Comparison of ENCODE assay signal across 22 cellular contexts in genomic region chr17:16425698-16426659, GRCh38. TPM values are rescaled to one million over a fixed set of nuclear protein-coding genes. Genes with fewer than 3 reads are reported as not detected.
DNase-seq lines count a peak whose midpoint lies in the region; ATAC-seq and TF ChIP-seq lines count a peak whose summit lies in the region.
"Had no signal": no experiment of that assay in that cellular context is flagged by ENCODE, and none has a peak within 500 bp of the region (broad histone marks: within the 10 kb centered on the region; RNA-seq: fewer than 3 reads in every experiment).

No MANE protein-coding gene starts in this region.

- 40% methylated on average over 6 to 20 of the region's 20 CpGs for WGBS in body of pancreas, 2 donors

- H3K36me3 Mint-ChIP-seq in activated CD4-positive, alpha-beta memory T cell treated with anti-CD3 and anti-CD28 coated beads for 36 hours = peaks cover 21% of the 10 kb centered on the region
- H3K36me3 Mint-ChIP-seq in activated CD4-positive, alpha-beta memory T cell treated with anti-CD3 and anti-CD28 coated beads, Interleukin-2, amount 10 ng/mL, durations not matched to agents 7 days and 5 days (ENCODE audit: low read depth) = peaks cover 61% of the 10 kb centered on the region
- H3K36me3 Mint-ChIP-seq in nephron progenitor cell (ENCODE audit: low read depth) = no peaks in the 10 kb centered on the region

- no peaks in the 10 kb centered on the region for H3K36me3 ChIP-seq in body of pancreas (replicated peaks in 1 of 2; ENCODE audit: insufficient read depth in 1 of 2, low read depth in 2 of 2)
- H3K36me3 ChIP-seq in MG63 = no peaks in the 10 kb centered on the region

- H3K9me3 ChIP-seq in body of pancreas = no peaks in the 10 kb centered on the region
- no peaks in the 10 kb centered on the region for H3K9me3 ChIP-seq in MG63
- H3K9me3 ChIP-seq: heart left ventricle, lower lobe of right lung had no signal

- TF ChIP-seq POLR2A in body of pancreas (IDR thresholded peaks at IDR 0.05) = no peak

- no peak for DNase-seq in activated CD4-positive, alpha-beta memory T cell treated with anti-CD3 and anti-CD28 coated beads for 36 hours
- DNase-seq in activated CD4-positive, alpha-beta memory T cell treated with anti-CD3 and anti-CD28 coated beads, Interleukin-2, amount 10 ng/mL, durations not matched to agents 7 days and 5 days = no peak
- DNase-seq in NCI-H1092 (lab: John Stamatoyannopoulos, UW) = peak; percentile 31
- peak; percentile 80 to 94 (median 93) for DNase-seq in body of pancreas
- DNase-seq in nephron progenitor cell = no peak
- DNase-seq in MG63 = no peak
- DNase-seq: activated naive CD4-positive, alpha-beta T cell treated with anti-CD3 and anti-CD28 coated beads, Interleukin-2, amount 10 ng/mL, durations not matched to agents 7 days and 5 days; activated T-cell treated with anti-CD3 and anti-CD28 coated beads for 4 hours; brain microvascular endothelial cell; heart left ventricle; immature natural killer cell; lower lobe of right lung; naive B cell; NCI-H226; posterior cingulate gyrus; stimulated activated naive CD4-positive, alpha-beta T cell treated with Interleukin-2 at 50 U/mL for 16 hours; trophoblast cell had no signal

- peak; percentile 81 for ATAC-seq in body of pancreas
- no peak for ATAC-seq in GM21529 (IDR thresholded peaks at IDR 0.05; ENCODE audit: unreplicated experiment)
- no peak for ATAC-seq in GM18868 (IDR thresholded peaks at IDR 0.05; ENCODE audit: unreplicated experiment)
- ATAC-seq: lower lobe of right lung had no signal

- intact Hi-C loops in activated CD4-positive, alpha-beta memory T cell treated with anti-CD3 and anti-CD28 coated beads for 36 hours (cut with micrococcal nuclease) = no loop called here
- intact Hi-C loops in body of pancreas (cut with DNase I) = no loop called here

- H3K27ac Mint-ChIP-seq in activated CD4-positive, alpha-beta memory T cell treated with anti-CD3 and anti-CD28 coated beads for 36 hours = peak overlapping the region; percentile 54
- no peak overlapping the region for H3K27ac Mint-ChIP-seq in activated CD4-positive, alpha-beta memory T cell treated with anti-CD3 and anti-CD28 coated beads, Interleukin-2, amount 10 ng/mL, durations not matched to agents 7 days and 5 days
- H3K27ac Mint-ChIP-seq in nephron progenitor cell = peak overlapping the region; percentile 94
- H3K27ac Mint-ChIP-seq: activated naive CD4-positive, alpha-beta T cell treated with anti-CD3 and anti-CD28 coated beads, Interleukin-2, amount 10 ng/mL, durations not matched to agents 7 days and 5 days; T-helper 1 cell treated with Interleukin-12 subunit alpha and Interleukin-12 subunit beta and Interleukin-4 antibody, amounts not matched to agents 30 μg/mL and 1 μg/mL, for 36 hours had no signal

- no peak for TF ChIP-seq CTCF in body of pancreas (IDR thresholded peaks at IDR 0.05)
- TF ChIP-seq CTCF in nephron progenitor cell (IDR thresholded peaks at IDR 0.05) = no peak

- H3K9me3 Mint-ChIP-seq in activated CD4-positive, alpha-beta memory T cell treated with anti-CD3 and anti-CD28 coated beads for 36 hours = no peaks in the 10 kb centered on the region
- no peaks in the 10 kb centered on the region for H3K9me3 Mint-ChIP-seq in activated CD4-positive, alpha-beta memory T cell treated with anti-CD3 and anti-CD28 coated beads, Interleukin-2, amount 10 ng/mL, durations not matched to agents 7 days and 5 days
- H3K9me3 Mint-ChIP-seq in nephron progenitor cell = no peaks in the 10 kb centered on the region
- H3K9me3 Mint-ChIP-seq: activated naive CD4-positive, alpha-beta T cell treated with anti-CD3 and anti-CD28 coated beads, Interleukin-2, amount 10 ng/mL, durations not matched to agents 7 days and 5 days; CD4-positive, alpha-beta memory T cell; immature natural killer cell; naive B cell; T-helper 1 cell treated with Interleukin-12 subunit alpha and Interleukin-12 subunit beta and Interleukin-4 antibody, amounts not matched to agents 30 μg/mL and 1 μg/mL, for 36 hours had no signal

- no peak overlapping the region for H3K4me3 ChIP-seq in body of pancreas
- H3K4me3 ChIP-seq in MG63 = no peak overlapping the region
- H3K4me3 ChIP-seq: heart left ventricle, lower lobe of right lung had no signal

- H3K4me1 Mint-ChIP-seq in activated CD4-positive, alpha-beta memory T cell treated with anti-CD3 and anti-CD28 coated beads for 36 hours (ENCODE audit: low read depth) = peaks cover 2% of the 10 kb centered on the region
- H3K4me1 Mint-ChIP-seq in activated CD4-positive, alpha-beta memory T cell treated with anti-CD3 and anti-CD28 coated beads, Interleukin-2, amount 10 ng/mL, durations not matched to agents 7 days and 5 days = peaks cover 3% of the 10 kb centered on the region
- peaks cover 23% of the 10 kb centered on the region for H3K4me1 Mint-ChIP-seq in nephron progenitor cell

- H3K27me3 ChIP-seq in body of pancreas (no peaks in the 10 kb centered on the region), MG63 (no peaks in the 10 kb centered on the region)
- H3K27me3 ChIP-seq: brain microvascular endothelial cell, heart left ventricle had no signal

- POLR2A ChIA-PET in activated CD4-positive, alpha-beta memory T cell treated with anti-CD3 and anti-CD28 coated beads for 36 hours (lab: Charles Lee) = interaction anchor here (4.7 kb wide), 1 partner anchor 12 kb away, joined by 18 read pairs; no protein-coding TSS in a partner anchor
- POLR2A ChIA-PET in activated CD4-positive, alpha-beta memory T cell treated with anti-CD3 and anti-CD28 coated beads, Interleukin-2, amount 10 ng/mL, durations not matched to agents 7 days and 5 days (lab: Charles Lee) = interaction anchor here (6.9 kb wide), 1 partner anchor 12 kb away, joined by 53 read pairs; no protein-coding TSS in a partner anchor

- H3K27ac ChIP-seq in body of pancreas = peak overlapping the region; percentile 62 to 80 (median 78)
- H3K27ac ChIP-seq: brain microvascular endothelial cell, heart left ventricle, lower lobe of right lung had no signal

- no peaks in the 10 kb centered on the region for H3K27me3 Mint-ChIP-seq in activated CD4-positive, alpha-beta memory T cell treated with anti-CD3 and anti-CD28 coated beads for 36 hours
- H3K27me3 Mint-ChIP-seq in activated CD4-positive, alpha-beta memory T cell treated with anti-CD3 and anti-CD28 coated beads, Interleukin-2, amount 10 ng/mL, durations not matched to agents 7 days and 5 days = no peaks in the 10 kb centered on the region
- peaks cover 11% of the 10 kb centered on the region for H3K27me3 Mint-ChIP-seq in nephron progenitor cell (ENCODE audit: low read depth, poor library complexity)
- H3K27me3 Mint-ChIP-seq: activated naive CD4-positive, alpha-beta T cell treated with anti-CD3 and anti-CD28 coated beads, Interleukin-2, amount 10 ng/mL, durations not matched to agents 7 days and 5 days; CD4-positive, alpha-beta memory T cell; naive B cell had no signal

- no peak overlapping the region for H3K4me3 Mint-ChIP-seq in activated CD4-positive, alpha-beta memory T cell treated with anti-CD3 and anti-CD28 coated beads for 36 hours
- H3K4me3 Mint-ChIP-seq in activated CD4-positive, alpha-beta memory T cell treated with anti-CD3 and anti-CD28 coated beads, Interleukin-2, amount 10 ng/mL, durations not matched to agents 7 days and 5 days = no peak overlapping the region
- no peak overlapping the region for H3K4me3 Mint-ChIP-seq in nephron progenitor cell
- H3K4me3 Mint-ChIP-seq: activated naive CD4-positive, alpha-beta T cell treated with anti-CD3 and anti-CD28 coated beads, Interleukin-2, amount 10 ng/mL, durations not matched to agents 7 days and 5 days; CD4-positive, alpha-beta memory T cell; immature natural killer cell; naive B cell; T-helper 1 cell treated with Interleukin-12 subunit alpha and Interleukin-12 subunit beta and Interleukin-4 antibody, amounts not matched to agents 30 μg/mL and 1 μg/mL, for 36 hours had no signal

- H3K4me1 ChIP-seq in body of pancreas = peaks cover 23% of the 10 kb centered on the region
- H3K4me1 ChIP-seq: heart left ventricle had no signal

- CTCF ChIA-PET in activated CD4-positive, alpha-beta memory T cell treated with anti-CD3 and anti-CD28 coated beads for 36 hours (lab: Charles Lee) = interaction anchor here (0.7 to 1.4 kb wide), 3 partner anchors 9 to 62 kb away, joined by 3 to 5 read pairs (median 3); no protein-coding TSS in a partner anchor
- CTCF ChIA-PET in activated CD4-positive, alpha-beta memory T cell treated with anti-CD3 and anti-CD28 coated beads, Interleukin-2, amount 10 ng/mL, durations not matched to agents 7 days and 5 days (lab: Charles Lee) = interaction anchor here (0.8 kb wide), 1 partner anchor 12 kb away, joined by 3 read pairs; no protein-coding TSS in a partner anchor

RNA-seq across cellular contexts. Expression of gene TRPV2, which starts 10.6 kb away (rescaled TPM):
- 10 to 100 TPM; 46.0 to 50.6 TPM for total RNA-seq in activated CD4-positive, alpha-beta memory T cell treated with anti-CD3 and anti-CD28 coated beads for 36 hours
- 100 to 1,000 TPM; 131 to 142 TPM for total RNA-seq in activated CD4-positive, alpha-beta memory T cell treated with anti-CD3 and anti-CD28 coated beads, Interleukin-2, amount 10 ng/mL, durations not matched to agents 7 days and 5 days
- 10 to 100 TPM in 1 of 2 donors, 1 to 10 TPM in 1; 4.7 to 30.7 TPM for total RNA-seq in body of pancreas
- 0.05 and 0.30 TPM in 2 replicates for total RNA-seq in MG63 (2014; rRNA removed; shearing (Covaris generic); ENCODE audit: low replicate concordance)
- total RNA-seq: HT-29 had no signal

RNA-seq across cellular contexts. Expression of gene UBB, which starts 45.1 kb away (rescaled TPM):
- 1,000 to 10,000 TPM; 1,695 to 1,771 TPM for total RNA-seq in activated CD4-positive, alpha-beta memory T cell treated with anti-CD3 and anti-CD28 coated beads for 36 hours
- 1,000 to 10,000 TPM; 1,185 TPM for total RNA-seq in activated CD4-positive, alpha-beta memory T cell treated with anti-CD3 and anti-CD28 coated beads, Interleukin-2, amount 10 ng/mL, durations not matched to agents 7 days and 5 days
- total RNA-seq in body of pancreas = 100 to 1,000 TPM; 450 to 486 TPM
- total RNA-seq in MG63 (2014; rRNA removed; shearing (Covaris generic); ENCODE audit: low replicate concordance) = 957 and 1,097 TPM in 2 replicates

Comparison
In these comparisons a context has a peak if more than half of its experiments do, and no peak if none do; other contexts are left out.
1. DNase-seq: peak in NCI-H1092 (single experiment) and body of pancreas (4 of 4); none in activated CD4-positive, alpha-beta memory T cell treated with anti-CD3 and anti-CD28 coated beads for 36 hours (single experiment), activated CD4-positive, alpha-beta memory T cell treated with anti-CD3 and anti-CD28 coated beads, Interleukin-2, amount 10 ng/mL, durations not matched to agents 7 days and 5 days (single experiment), nephron progenitor cell (single experiment) and MG63 (single experiment).